ENCODE assay signal across 14 cellular contexts in the genomic region with DNA sequence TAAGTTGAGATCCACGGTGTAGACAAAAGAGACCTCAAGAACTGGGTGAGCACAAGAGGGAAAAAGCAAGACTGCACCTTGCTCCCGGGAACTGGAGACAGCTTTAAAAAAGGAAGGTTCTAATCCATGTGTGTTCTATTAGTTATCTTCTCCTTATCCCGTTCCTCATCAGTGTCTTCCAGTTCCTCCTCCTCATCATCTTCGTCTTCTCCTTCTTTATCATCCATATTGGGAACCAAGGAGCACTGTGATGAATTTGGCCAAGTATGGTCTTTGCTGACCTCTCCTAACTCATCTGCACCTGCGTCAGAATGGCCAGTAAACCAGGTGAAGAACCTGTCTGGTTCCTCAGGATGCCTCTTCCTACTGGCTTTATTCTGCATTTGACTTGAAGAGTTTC. TPM values are rescaled to one million over a fixed set of nuclear protein-coding genes. Genes with fewer than 3 reads are reported as not detected.
A peak's percentile ranks its signal among the peaks of the same experiment; 100 is the strongest.
DNase-seq lines count a peak whose midpoint lies in the region; ATAC-seq and TF ChIP-seq lines count a peak whose summit lies in the region.
"Had no signal": no experiment of that assay in that cellular context is flagged by ENCODE, and none has a peak within 500 bp of the region (broad histone marks: within the 10 kb centered on the region; RNA-seq: fewer than 3 reads in every experiment).

No MANE protein-coding gene starts in this region.

- H3K27ac ChIP-seq in DOHH2 (ENCODE audit: low read depth, low read length), result 0 out of 2 replicates have a peak overlapping the region, but pooled peaks have one; percentile 5

- peaks cover 91% of the 10 kb centered on the region for H3K4me1 ChIP-seq in DOHH2 (ENCODE audit: control insufficient read depth, low read length)

- no peaks in the 10 kb centered on the region for H3K9me2 ChIP-seq in DOHH2 (replicated peaks; ENCODE audit: control insufficient read depth, low read length)

- H3K36me3 Mint-ChIP-seq in activated CD8-positive, alpha-beta memory T cell treated with anti-CD3 and anti-CD28 coated beads, Interleukin-2, amount 10 ng/mL, durations not matched to agents 7 days and 5 days, result peaks cover 26% of the 10 kb centered on the region
- peaks cover 40% of the 10 kb centered on the region for H3K36me3 Mint-ChIP-seq in activated T-helper 2 cell treated with anti-CD3 and anti-CD28 coated beads, Interferon-gamma antibody, Interleukin-2, Interleukin-4, amounts not matched to agents 10 μg/mL and 5 μg/mL and 100 μg/mL, durations not matched to agents 14 hours and 24 hours and 36 hours (ENCODE audit: low read depth)
- peaks cover 14% of the 10 kb centered on the region for H3K36me3 Mint-ChIP-seq in natural killer cell treated with Interleukin-12 subunit alpha and Interleukin-12 subunit beta and Interleukin-15 and Interleukin-18, amount 100 ng/mL, for 72 hours

- H3K27me3 ChIP-seq in DOHH2 (ENCODE audit: control insufficient read depth, low read length), result no peaks in the 10 kb centered on the region

- H3K4me2 ChIP-seq in DOHH2 (ENCODE audit: low read length), result no peak overlapping the region

- DNase-seq in activated CD8-positive, alpha-beta memory T cell treated with anti-CD3 and anti-CD28 coated beads, Interleukin-2, amount 10 ng/mL, durations not matched to agents 7 days and 5 days, result no peak
- DNase-seq in activated CD8-positive, alpha-beta memory T cell treated with anti-CD3 and anti-CD28 coated beads, Interleukin-2, amount 50 U/mL, for 4 hours, result no peak
- DNase-seq in activated T-helper 2 cell treated with anti-CD3 and anti-CD28 coated beads, Interferon-gamma antibody, Interleukin-2, Interleukin-4, amounts not matched to agents 10 μg/mL and 5 μg/mL and 100 μg/mL, durations not matched to agents 14 hours and 24 hours and 36 hours (ENCODE audit: low spot score), result no peak
- no peak for DNase-seq in natural killer cell treated with Interleukin-12 subunit alpha and Interleukin-12 subunit beta and Interleukin-15 and Interleukin-18, amount 100 ng/mL, for 72 hours (ENCODE audit: low spot score)
- no peak for DNase-seq in DMS79 (lab: John Stamatoyannopoulos, UW)
- DNase-seq in central memory CD4-positive, alpha-beta T cell, result no peak
- DNase-seq: KBM-7; NCI-H1048; NCI-H146; NCI-H69; NK-92 treated with Interleukin-12 subunit alpha and Interleukin-12 subunit beta, amount 100 ng/mL, for 24 hours; PC-3 had no signal

- H3K9me3 Mint-ChIP-seq in activated CD8-positive, alpha-beta memory T cell treated with anti-CD3 and anti-CD28 coated beads, Interleukin-2, amount 10 ng/mL, durations not matched to agents 7 days and 5 days (ENCODE audit: low read depth), result no peaks in the 10 kb centered on the region
- H3K9me3 Mint-ChIP-seq in activated T-helper 2 cell treated with anti-CD3 and anti-CD28 coated beads, Interferon-gamma antibody, Interleukin-2, Interleukin-4, amounts not matched to agents 10 μg/mL and 5 μg/mL and 100 μg/mL, durations not matched to agents 14 hours and 24 hours and 36 hours, result no peaks in the 10 kb centered on the region
- no peaks in the 10 kb centered on the region for H3K9me3 Mint-ChIP-seq in natural killer cell treated with Interleukin-12 subunit alpha and Interleukin-12 subunit beta and Interleukin-15 and Interleukin-18, amount 100 ng/mL, for 72 hours

- no peak for TF ChIP-seq CTCF in DOHH2 (IDR thresholded peaks at IDR 0.05; ENCODE audit: low read depth, low read length, poor library complexity, severe bottlenecking)

- peaks cover 67% of the 10 kb centered on the region for H3K36me3 ChIP-seq in DOHH2 (ENCODE audit: control insufficient read depth, low read length)

- H3F3A ChIP-seq in DOHH2 (ENCODE audit: control insufficient read depth, insufficient read depth), result 0 out of 2 replicates have a peak, but pooled peaks cover 3% of the 10 kb centered on the region

- H3K79me2 ChIP-seq in DOHH2 (ENCODE audit: control insufficient read depth, low read length), result peaks cover 100% of the 10 kb centered on the region

- no peaks in the 10 kb centered on the region for H3K27me3 Mint-ChIP-seq in activated CD8-positive, alpha-beta memory T cell treated with anti-CD3 and anti-CD28 coated beads, Interleukin-2, amount 10 ng/mL, durations not matched to agents 7 days and 5 days
- H3K27me3 Mint-ChIP-seq in activated T-helper 2 cell treated with anti-CD3 and anti-CD28 coated beads, Interferon-gamma antibody, Interleukin-2, Interleukin-4, amounts not matched to agents 10 μg/mL and 5 μg/mL and 100 μg/mL, durations not matched to agents 14 hours and 24 hours and 36 hours (ENCODE audit: low read depth), result no peaks in the 10 kb centered on the region
- H3K27me3 Mint-ChIP-seq in natural killer cell treated with Interleukin-12 subunit alpha and Interleukin-12 subunit beta and Interleukin-15 and Interleukin-18, amount 100 ng/mL, for 72 hours, result no peaks in the 10 kb centered on the region

- ATAC-seq in activated CD8-positive, alpha-beta memory T cell treated with anti-CD3 and anti-CD28 coated beads, Interleukin-2, amount 10 ng/mL, durations not matched to agents 7 days and 5 days, result no peak
- ATAC-seq in natural killer cell treated with Interleukin-12 subunit alpha and Interleukin-12 subunit beta and Interleukin-15 and Interleukin-18, amount 100 ng/mL, for 72 hours, result no peak
- ATAC-seq in GM21447 (IDR thresholded peaks at IDR 0.05; ENCODE audit: unreplicated experiment), result no peak
- ATAC-seq: PC-3 had no signal

- H3K4me1 Mint-ChIP-seq in activated CD8-positive, alpha-beta memory T cell treated with anti-CD3 and anti-CD28 coated beads, Interleukin-2, amount 10 ng/mL, durations not matched to agents 7 days and 5 days, result peaks cover 32% of the 10 kb centered on the region
- peaks cover 18% of the 10 kb centered on the region for H3K4me1 Mint-ChIP-seq in activated T-helper 2 cell treated with anti-CD3 and anti-CD28 coated beads, Interferon-gamma antibody, Interleukin-2, Interleukin-4, amounts not matched to agents 10 μg/mL and 5 μg/mL and 100 μg/mL, durations not matched to agents 14 hours and 24 hours and 36 hours (ENCODE audit: low read depth)
- H3K4me1 Mint-ChIP-seq in natural killer cell treated with Interleukin-12 subunit alpha and Interleukin-12 subunit beta and Interleukin-15 and Interleukin-18, amount 100 ng/mL, for 72 hours (ENCODE audit: low read depth in 2 of 2), result peaks cover 41 to 46% of the 10 kb centered on the region in 2 donors

- no peak overlapping the region for H3K4me3 ChIP-seq in DOHH2 (ENCODE audit: low read length)

- no peaks in the 10 kb centered on the region for H3K9me3 ChIP-seq in DOHH2 (ENCODE audit: control insufficient read depth, insufficient read depth, low read length)

- H4K20me1 ChIP-seq in DOHH2 (ENCODE audit: control insufficient read depth, insufficient read depth, low read depth, low read length), result peaks cover 10% of the 10 kb centered on the region

- CTCF ChIA-PET in activated CD8-positive, alpha-beta memory T cell treated with anti-CD3 and anti-CD28 coated beads, Interleukin-2, amount 10 ng/mL, durations not matched to agents 7 days and 5 days (lab: Charles Lee), result interaction anchor here (1.5 kb wide), 1 partner anchor 22 kb away, joined by 4 read pairs; the partner anchor contains the start of gene EHMT1

- H3K4me3 Mint-ChIP-seq in activated CD8-positive, alpha-beta memory T cell treated with anti-CD3 and anti-CD28 coated beads, Interleukin-2, amount 10 ng/mL, durations not matched to agents 7 days and 5 days, result no peak overlapping the region
- H3K4me3 Mint-ChIP-seq in activated T-helper 2 cell treated with anti-CD3 and anti-CD28 coated beads, Interferon-gamma antibody, Interleukin-2, Interleukin-4, amounts not matched to agents 10 μg/mL and 5 μg/mL and 100 μg/mL, durations not matched to agents 14 hours and 24 hours and 36 hours (ENCODE audit: low read depth), result no peak overlapping the region
- peak overlapping the region; percentile 56 for H3K4me3 Mint-ChIP-seq in natural killer cell treated with Interleukin-12 subunit alpha and Interleukin-12 subunit beta and Interleukin-15 and Interleukin-18, amount 100 ng/mL, for 72 hours

- intact Hi-C loops in activated T-helper 2 cell treated with anti-CD3 and anti-CD28 coated beads, Interferon-gamma antibody, Interleukin-2, Interleukin-4, amounts not matched to agents 10 μg/mL and 5 μg/mL and 100 μg/mL, durations not matched to agents 14 hours and 24 hours and 36 hours (cut with micrococcal nuclease), result no loop called here

- H3K27ac Mint-ChIP-seq in activated CD8-positive, alpha-beta memory T cell treated with anti-CD3 and anti-CD28 coated beads, Interleukin-2, amount 10 ng/mL, durations not matched to agents 7 days and 5 days, result peak overlapping the region; percentile 28
- H3K27ac Mint-ChIP-seq in activated T-helper 2 cell treated with anti-CD3 and anti-CD28 coated beads, Interferon-gamma antibody, Interleukin-2, Interleukin-4, amounts not matched to agents 10 μg/mL and 5 μg/mL and 100 μg/mL, durations not matched to agents 14 hours and 24 hours and 36 hours, result peak overlapping the region; percentile 34
- H3K27ac Mint-ChIP-seq in natural killer cell treated with Interleukin-12 subunit alpha and Interleukin-12 subunit beta and Interleukin-15 and Interleukin-18, amount 100 ng/mL, for 72 hours, result peak overlapping the region; percentile 80 to 94

RNA-seq across cellular contexts. Expression of gene EHMT1, which starts 22.1 kb away (rescaled TPM):
- total RNA-seq in activated CD8-positive, alpha-beta memory T cell treated with anti-CD3 and anti-CD28 coated beads, Interleukin-2, amount 10 ng/mL, durations not matched to agents 7 days and 5 days, result 100 to 1,000 TPM in 1 of 2 experiments, 10 to 100 TPM in 1; 99.9 to 130 TPM
- 96.5 and 103 TPM in 2 replicates for total RNA-seq in activated T-helper 2 cell treated with anti-CD3 and anti-CD28 coated beads, Interferon-gamma antibody, Interleukin-2, Interleukin-4, amounts not matched to agents 10 μg/mL and 5 μg/mL and 100 μg/mL, durations not matched to agents 14 hours and 24 hours and 36 hours
- total RNA-seq in natural killer cell treated with Interleukin-12 subunit alpha and Interleukin-12 subunit beta and Interleukin-15 and Interleukin-18, amount 100 ng/mL, for 72 hours, result 100 to 1,000 TPM in 1 of 2 donors, 10 to 100 TPM in 1; 93.1 to 184 TPM

RNA-seq across cellular contexts. Expression of gene ARRDC1, which starts 35.4 kb away (rescaled TPM):
- total RNA-seq in activated CD8-positive, alpha-beta memory T cell treated with anti-CD3 and anti-CD28 coated beads, Interleukin-2, amount 10 ng/mL, durations not matched to agents 7 days and 5 days, result 10 to 100 TPM; 49.0 to 50.1 TPM
- total RNA-seq in activated T-helper 2 cell treated with anti-CD3 and anti-CD28 coated beads, Interferon-gamma antibody, Interleukin-2, Interleukin-4, amounts not matched to agents 10 μg/mL and 5 μg/mL and 100 μg/mL, durations not matched to agents 14 hours and 24 hours and 36 hours, result 71.1 and 73.1 TPM in 2 replicates
- 10 to 100 TPM; 56.6 to 64.7 TPM for total RNA-seq in natural killer cell treated with Interleukin-12 subunit alpha and Interleukin-12 subunit beta and Interleukin-15 and Interleukin-18, amount 100 ng/mL, for 72 hours

RNA-seq across cellular contexts. Expression of gene ZMYND19, which starts 50.5 kb away (rescaled TPM):
- total RNA-seq in activated CD8-positive, alpha-beta memory T cell treated with anti-CD3 and anti-CD28 coated beads, Interleukin-2, amount 10 ng/mL, durations not matched to agents 7 days and 5 days, result 10 to 100 TPM; 34.0 to 46.0 TPM
- 72.4 and 74.4 TPM in 2 replicates for total RNA-seq in activated T-helper 2 cell treated with anti-CD3 and anti-CD28 coated beads, Interferon-gamma antibody, Interleukin-2, Interleukin-4, amounts not matched to agents 10 μg/mL and 5 μg/mL and 100 μg/mL, durations not matched to agents 14 hours and 24 hours and 36 hours
- 10 to 100 TPM; 31.5 to 96.1 TPM for total RNA-seq in natural killer cell treated with Interleukin-12 subunit alpha and Interleukin-12 subunit beta and Interleukin-15 and Interleukin-18, amount 100 ng/mL, for 72 hours

Comparison
In these comparisons a context has a peak if more than half of its experiments do, and no peak if none do; other contexts are left out.
1. H3K27ac Mint-ChIP-seq: peak in every context shown above with its lines; median percentile 87 in natural killer cell treated with Interleukin-12 subunit alpha and Interleukin-12 subunit beta and Interleukin-15 and Interleukin-18, amount 100 ng/mL, for 72 hours; 34 in activated T-helper 2 cell treated with anti-CD3 and anti-CD28 coated beads, Interferon-gamma antibody, Interleukin-2, Interleukin-4, amounts not matched to agents 10 μg/mL and 5 μg/mL and 100 μg/mL, durations not matched to agents 14 hours and 24 hours and 36 hours; 28 in activated CD8-positive, alpha-beta memory T cell treated with anti-CD3 and anti-CD28 coated beads, Interleukin-2, amount 10 ng/mL, durations not matched to agents 7 days and 5 days.